Comparison of ENCODE assay signal across 1 cellular context in the genomic region with DNA sequence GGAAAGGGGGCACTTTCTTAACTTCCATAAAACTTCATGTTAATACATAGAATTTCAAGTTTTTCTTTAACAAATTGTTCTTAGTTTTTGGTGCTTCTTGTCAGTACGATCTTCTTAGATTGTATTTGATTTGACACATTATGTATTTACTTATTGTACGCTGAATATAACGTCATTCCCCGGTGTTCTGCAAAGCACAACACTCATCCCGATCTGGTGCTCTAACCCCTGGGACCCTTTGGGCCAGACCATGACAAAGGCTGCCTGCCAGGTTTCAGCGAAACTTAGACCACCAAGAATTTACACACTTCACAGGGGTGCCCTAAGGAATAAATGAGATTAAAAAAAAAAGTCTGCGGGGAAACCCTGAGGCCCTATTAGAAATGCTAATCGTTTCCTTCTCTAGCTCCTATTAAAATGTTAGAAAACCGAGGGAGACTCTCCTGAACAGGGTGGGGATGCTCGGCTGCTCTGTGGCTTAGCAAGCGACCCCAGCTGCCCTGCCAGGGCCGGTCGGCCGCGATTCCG.
A peak's percentile ranks its signal among the peaks of the same experiment; 100 is the strongest.
TF ChIP-seq lines count a peak whose summit lies in the region.

No MANE protein-coding gene starts in this region.

TF ChIP-seq in K562, 482 proteins besides CTCF, POLR2A, EP300 and RAD21:
- TF ChIP-seq ZNF436 (CRISPR knock-in tag; IDR thresholded peaks at IDR 0.05) = peak; percentile 66; the same call in 1 of the 2 replicates
- TF ChIP-seq ZNF311 (CRISPR knock-in tag; IDR thresholded peaks at IDR 0.05) = 0 out of 2 replicates have a peak, but pooled peaks have one; percentile 0
- no peak for TF ChIP-seq JUN (IDR thresholded peaks at IDR 0.05; ENCODE audit: borderline replicate concordance, low read depth, low read length)
- TF ChIP-seq JUN (CRISPR knock-in tag; IDR thresholded peaks at IDR 0.05; ENCODE audit: borderline replicate concordance) = 0 out of 2 replicates have a peak, but pooled peaks have one; percentile 4
- no peak for TF ChIP-seq SMC3 (conservative IDR thresholded peaks at IDR 0.05; ENCODE audit: insufficient read depth, low read depth, low read length)
- TF ChIP-seq GATA2 (CRISPR knock-in tag; IDR thresholded peaks at IDR 0.05) = no peak
